ENCODE assay signal across 10 cellular contexts in genomic region chr1:117061986-117062415, GRCh38. TPM values are rescaled to one million over a fixed set of nuclear protein-coding genes. Genes with fewer than 3 reads are reported as not detected.
DNase-seq lines count a peak whose midpoint lies in the region; ATAC-seq, FAIRE-seq and TF ChIP-seq lines count a peak whose summit lies in the region.
"Had no signal": no experiment of that assay in that cellular context is flagged by ENCODE, and none has a peak within 500 bp of the region (broad histone marks: within the 10 kb centered on the region; RNA-seq: fewer than 3 reads in every experiment).

No MANE protein-coding gene starts in this region.

- no peak for TF ChIP-seq RAD21 in K562 (CRISPR knock-in tag; conservative IDR thresholded peaks at IDR 0.05 in 1 of 2, IDR thresholded peaks at IDR 0.05 in 1 of 2)

- peak; percentile 46 for ATAC-seq in GM18870 (IDR thresholded peaks at IDR 0.05; ENCODE audit: unreplicated experiment)
- ATAC-seq in K562, result no peak

- DNase-seq in AG04449 (ENCODE audit: low read depth, low spot score) (peak; percentile 53), K562 (ENCODE audit: extremely low read depth in 1 of 4, low spot score in 3 of 4) (peak in 2 of 4 experiments; percentile 39 to 50), NCI-H526 treated with DMSO at 0.1 percent for 48 hours (lab: John Stamatoyannopoulos, UW) (no peak), HTR-8/SVneo (ENCODE audit: insufficient read length, low spot score) (no peak), KG1 (lab: John Stamatoyannopoulos, UW) (no peak)
- no peak for DNase-seq in activated CD4-positive, CD25-positive, alpha-beta regulatory T cell (lab: John Stamatoyannopoulos, UW)
- DNase-seq: naive B cell, NCI-H1694 had no signal

- H3K9ac ChIP-seq in Loucy (ENCODE audit: low read depth, low read length, poor library complexity, severe bottlenecking), result peak overlapping the region; percentile 90
- no peak overlapping the region for H3K9ac ChIP-seq in K562 (ENCODE audit: insufficient read depth in 1 of 2, low read depth in 2 of 2, low read length in 2 of 2)

- 4% methylated on average over 2 of the region's 2 CpGs for WGBS in K562 (ENCODE audit: insufficient coverage, low coverage, missing lambda C conversion rate)

- no peaks in the 10 kb centered on the region for H3K9me1 ChIP-seq in K562 (ENCODE audit: control insufficient read depth, insufficient read depth, low read length)

- TF ChIP-seq POLR2A in K562 (conservative IDR thresholded peaks at IDR 0.05), result no peak

- intact Hi-C loops in K562 (cut with micrococcal nuclease), result loop anchor here (2.0 to 10.0 kb wide), 2 partner anchors 235 to 833 kb away; no protein-coding TSS in a partner anchor

- H3K4me2 ChIP-seq in Loucy (ENCODE audit: low read depth, low read length, poor library complexity, severe bottlenecking) (peak overlapping the region; percentile 87), K562 (ENCODE audit: insufficient read depth, low read length) (no peak overlapping the region)

- POLR2A ChIA-PET in AG04449 (lab: Yijun Ruan, JAX), result interaction anchor here (0.6 to 1.2 kb wide), 2 partner anchors 67 to 88 kb away, joined by 3 to 4 read pairs; no protein-coding TSS in a partner anchor
- POLR2A ChIA-PET in K562 (lab: Yijun Ruan, JAX), result interaction anchor here (1.2 to 1.4 kb wide), 2 partner anchors 10 to 13 kb away, joined by 3 to 6 read pairs; no protein-coding TSS in a partner anchor

- H3K9me2 ChIP-seq in Loucy (replicated peaks; ENCODE audit: low read depth, low read length), result no peaks in the 10 kb centered on the region

- no peak overlapping the region for H3K4me3 ChIP-seq in AG04449 (ENCODE audit: low read depth, low read length)
- H3K4me3 ChIP-seq in Loucy (ENCODE audit: low read length, poor library complexity, severe bottlenecking), result peak overlapping the region; percentile 80
- H3K4me3 ChIP-seq in K562, result no peak overlapping the region

- H3K27me3 ChIP-seq in Loucy (ENCODE audit: insufficient read depth, low read length, poor library complexity, severe bottlenecking) (no peaks in the 10 kb centered on the region), K562 (ENCODE audit: control insufficient read depth in 2 of 2, insufficient read depth in 2 of 2, low read length in 2 of 2) (no peaks in the 10 kb centered on the region)

- no peaks in the 10 kb centered on the region for H3K36me3 ChIP-seq in Loucy (ENCODE audit: insufficient read depth, low read length)
- peaks cover 50% of the 10 kb centered on the region for H3K36me3 ChIP-seq in K562 (ENCODE audit: control insufficient read depth, insufficient read depth, low read length)

- peak overlapping the region; percentile 12; the same call in 2 of the 3 replicates for H3K27ac ChIP-seq in K562 (ENCODE audit: extremely low read depth, low read depth, low read length)

- H3K9me3 ChIP-seq in Loucy (ENCODE audit: insufficient read depth, low read depth, low read length) (no peaks in the 10 kb centered on the region), K562 (replicated peaks; ENCODE audit: control insufficient read depth, insufficient read depth, low read depth, low read length) (no peaks in the 10 kb centered on the region)

- TF ChIP-seq EP300 in K562 (IDR thresholded peaks at IDR 0.05; ENCODE audit: low read length), result no peak

- in situ Hi-C loops in K562 (cut with MboI), result no loop called here

- BruUV-seq in K562 (replicated peaks; lab: Mats Ljungman, UMichigan), result no TSS peak

- H3K79me2 ChIP-seq in Loucy (ENCODE audit: insufficient read depth, low read length) (peaks cover 67% of the 10 kb centered on the region), K562 (ENCODE audit: control insufficient read depth, insufficient read depth, low read length) (peaks cover 30% of the 10 kb centered on the region)

- CTCF ChIA-PET in AG04449 (lab: Yijun Ruan, JAX), result interaction anchor here (1.2 to 4.3 kb wide), 8 partner anchors 9 to 337 kb away, joined by 4 to 33 read pairs (median 6); no protein-coding TSS in a partner anchor
- CTCF ChIA-PET in K562 (lab: Yijun Ruan, JAX; ENCODE audit: low intra/inter-chr PET ratio), result no interaction called here

- H3K4me1 ChIP-seq in Loucy (ENCODE audit: insufficient read depth, low read length, poor library complexity, severe bottlenecking) (peaks cover 40% of the 10 kb centered on the region), K562 (replicated peaks in 1 of 2; ENCODE audit: control insufficient read depth in 2 of 2, insufficient read depth in 2 of 2, low read length in 2 of 2) (peaks cover 10 to 14% of the 10 kb centered on the region in 2 experiments)

- TF ChIP-seq CTCF in AG04449 (IDR thresholded peaks at IDR 0.05; ENCODE audit: insufficient read depth, low read length, missing control alignments) (no peak), Loucy (conservative IDR thresholded peaks at IDR 0.05; ENCODE audit: low read length) (no peak), K562 (IDR thresholded peaks at IDR 0.05 in 2 of 3, conservative IDR thresholded peaks at IDR 0.05 in 1 of 3; ENCODE audit: insufficient read depth in 2 of 3, low read depth in 1 of 3, low read length in 3 of 3) (no peak)

- FAIRE-seq in K562 (lab: Jason Lieb, UNC), result no peak
- no peak for FAIRE-seq in HTR-8/SVneo (lab: Jason Lieb, UNC)

- no peak overlapping the region for H2AFZ ChIP-seq in Loucy (ENCODE audit: low read length)
- H2AFZ ChIP-seq in K562 (ENCODE audit: low read depth, low read length), result no peak overlapping the region

- H3F3A ChIP-seq in Loucy (ENCODE audit: low read depth), result no peaks in the 10 kb centered on the region

- no peaks in the 10 kb centered on the region for H4K20me1 ChIP-seq in Loucy (ENCODE audit: insufficient read depth, low read length, poor library complexity, severe bottlenecking)
- no peaks in the 10 kb centered on the region for H4K20me1 ChIP-seq in K562 (replicated peaks; ENCODE audit: control insufficient read depth, insufficient read depth, low read length)

TF ChIP-seq in K562, 482 proteins besides CTCF, POLR2A, EP300 and RAD21 (continues in another document):
- TF ChIP-seq ATF7 (IDR thresholded peaks at IDR 0.05) (0 out of 2 replicates have a peak, but pooled peaks have one; percentile 29), ARID1B (IDR thresholded peaks at IDR 0.05) (peak; percentile 48; the same call in 1 of the 2 replicates), ZNF354B (CRISPR knock-in tag; IDR thresholded peaks at IDR 0.05) (no peak), DPF2 (IDR thresholded peaks at IDR 0.05) (peak; percentile 58; the same call in 1 of the 2 replicates), CEBPB (tag; IDR thresholded peaks at IDR 0.05) (no peak), ATF3 (IDR thresholded peaks at IDR 0.05) (peak; percentile 67; the same call in 1 of the 2 replicates), ATF3 (CRISPR knock-in tag; conservative IDR thresholded peaks at IDR 0.05) (no peak), JUND (IDR thresholded peaks at IDR 0.05; ENCODE audit: borderline replicate concordance, low read depth, low read length) (peak; percentile 61), JUND (tag; IDR thresholded peaks at IDR 0.05; ENCODE audit: borderline replicate concordance, low read depth, low read length) (peak; percentile 63; the same call in 1 of the 3 replicates)

RNA-seq across cellular contexts. Expression of gene TTF2, which starts 1.9 kb away (rescaled TPM):
- total RNA-seq in K562 (2011; cell fraction: chromatin; rRNA removed; ENCODE audit: low replicate concordance), result 122 and 267 TPM in 2 replicates
- total RNA-seq in K562 (2011; cell fraction: nucleolus; rRNA removed), result 62.4 and 74.7 TPM in 2 replicates
- 84.3 and 104 TPM in 2 replicates for total RNA-seq in K562 (2011; cell fraction: nucleoplasm; rRNA removed)
- total RNA-seq in K562 (2014; rRNA removed) (36.1 and 36.2 TPM in 2 replicates), K562 (2014; rRNA removed; fragmentation: Illumina TruSeq; extraction: Trizol) (61.5 and 69.2 TPM in 2 replicates), K562 (2015; rRNA removed; fragmentation: Illumina TruSeq; extraction: Trizol) (40.0 and 46.1 TPM in 2 replicates), K562 (2021) (62.5 and 63.3 TPM in 2 replicates)
- polyA plus RNA-seq in K562 (2011; rRNA removed) (71.1 and 77.3 TPM in 2 replicates), K562 (2014; fragmentation: Illumina TruSeq; extraction: Trizol) (36.0 and 42.1 TPM in 2 replicates), K562 (2014; fragmentation: Nextera tagmentation; extraction: Ambion mirVana) (10 to 100 TPM in 1 of 2 experiments, 1 to 10 TPM in 1; 9.4 to 10.5 TPM), K562 (2014; rRNA removed) (36.6 and 41.3 TPM in 2 replicates)
- 24.3 and 30.5 TPM in 2 replicates for polyA plus RNA-seq in K562 (2011; cell fraction: cytosol; rRNA removed)
- polyA plus RNA-seq in K562 (2011; cell fraction: nucleus; rRNA removed), result 108 and 124 TPM in 2 replicates
- 32.8 and 42.0 TPM in 2 replicates for polyA plus RNA-seq in K562 (2012)
- polyA minus RNA-seq in K562 (2011; rRNA and poly(A)+ RNA removed), result 55.0 and 68.2 TPM in 2 replicates
- polyA minus RNA-seq in K562 (2011; cell fraction: cytosol; rRNA and poly(A)+ RNA removed), result 30.9 and 39.0 TPM in 2 replicates
- 48.9 and 88.3 TPM in 2 replicates for polyA minus RNA-seq in K562 (2011; cell fraction: nucleus; rRNA and poly(A)+ RNA removed)

RNA-seq across cellular contexts. Expression of gene TRIM45, which starts 59.5 kb away (rescaled TPM):
- total RNA-seq in K562 (2011; cell fraction: chromatin; rRNA removed; ENCODE audit: low replicate concordance), result 7.6 and 8.0 TPM in 2 replicates
- total RNA-seq in K562 (2011; cell fraction: nucleolus; rRNA removed), result 6.8 TPM in 2 replicates
- 7.6 and 7.9 TPM in 2 replicates for total RNA-seq in K562 (2011; cell fraction: nucleoplasm; rRNA removed)
- total RNA-seq in K562 (2014; rRNA removed) (1.9 and 3.1 TPM in 2 replicates), K562 (2014; rRNA removed; fragmentation: Illumina TruSeq; extraction: Trizol) (2.5 and 3.5 TPM in 2 replicates), K562 (2015; rRNA removed; fragmentation: Illumina TruSeq; extraction: Trizol) (2.2 and 2.3 TPM in 2 replicates), K562 (2021) (3.6 and 5.3 TPM in 2 replicates)
- polyA plus RNA-seq in K562 (2011; rRNA removed) (5.5 and 6.2 TPM in 2 replicates), K562 (2014; fragmentation: Illumina TruSeq; extraction: Trizol) (3.8 and 4.1 TPM in 2 replicates), K562 (2014; fragmentation: Nextera tagmentation; extraction: Ambion mirVana) (1 to 10 TPM; 2.5 to 4.3 TPM), K562 (2014; rRNA removed) (4.1 and 5.1 TPM in 2 replicates)
- polyA plus RNA-seq in K562 (2011; cell fraction: cytosol; rRNA removed), result 3.9 and 5.6 TPM in 2 replicates
- 13.0 and 17.4 TPM in 2 replicates for polyA plus RNA-seq in K562 (2011; cell fraction: nucleus; rRNA removed)
- 2.8 and 3.7 TPM in 2 replicates for polyA plus RNA-seq in K562 (2012)
- 2.6 and 4.2 TPM in 2 replicates for polyA minus RNA-seq in K562 (2011; rRNA and poly(A)+ RNA removed)
- 1.2 and 4.9 TPM in 2 replicates for polyA minus RNA-seq in K562 (2011; cell fraction: cytosol; rRNA and poly(A)+ RNA removed)
- 2.7 and 3.1 TPM in 2 replicates for polyA minus RNA-seq in K562 (2011; cell fraction: nucleus; rRNA and poly(A)+ RNA removed)
